ENCODE assay signal across 1 cellular context in genomic region chr1:15290382-15290781, GRCh38.
TF ChIP-seq lines count a peak whose summit lies in the region.

No MANE protein-coding gene starts in this region.

TF ChIP-seq in K562, 482 proteins besides CTCF, POLR2A, EP300 and RAD21 (continued from another document):
- TF ChIP-seq ZNF318 (IDR thresholded peaks at IDR 0.05; ENCODE audit: borderline replicate concordance in 1 of 2, low read depth in 1 of 2) (0 out of 4 replicates have a peak, but pooled peaks of 1 of the 2 experiments have one; percentile 28), SIN3B (IDR thresholded peaks at IDR 0.05; ENCODE audit: low read depth) (no peak), CSDE1 (IDR thresholded peaks at IDR 0.05) (no peak), NFE2 (IDR thresholded peaks at IDR 0.05; ENCODE audit: low read depth) (peak; percentile 90), JUND (IDR thresholded peaks at IDR 0.05; ENCODE audit: borderline replicate concordance, low read depth, low read length) (peak; percentile 45; the same call in 1 of the 2 replicates), JUND (tag; IDR thresholded peaks at IDR 0.05; ENCODE audit: borderline replicate concordance, low read depth, low read length) (no peak), ATF1 (CRISPR knock-in tag; IDR thresholded peaks at IDR 0.05) (no peak), ATF1 (tag; IDR thresholded peaks at IDR 0.05) (peak; percentile 62), MAFF (IDR thresholded peaks at IDR 0.05; ENCODE audit: low read length) (peak; percentile 44; the same call in 1 of the 2 replicates), DPF2 (IDR thresholded peaks at IDR 0.05) (peak; percentile 49), EGR1 (conservative IDR thresholded peaks at IDR 0.05) (peak; percentile 85), SMARCA4 (IDR thresholded peaks at IDR 0.05) (peak; percentile 48; the same call in 1 of the 2 replicates), GABPA (tag; conservative IDR thresholded peaks at IDR 0.05; ENCODE audit: low read depth) (peak; percentile 47)
- TF ChIP-seq, protein P1, sequence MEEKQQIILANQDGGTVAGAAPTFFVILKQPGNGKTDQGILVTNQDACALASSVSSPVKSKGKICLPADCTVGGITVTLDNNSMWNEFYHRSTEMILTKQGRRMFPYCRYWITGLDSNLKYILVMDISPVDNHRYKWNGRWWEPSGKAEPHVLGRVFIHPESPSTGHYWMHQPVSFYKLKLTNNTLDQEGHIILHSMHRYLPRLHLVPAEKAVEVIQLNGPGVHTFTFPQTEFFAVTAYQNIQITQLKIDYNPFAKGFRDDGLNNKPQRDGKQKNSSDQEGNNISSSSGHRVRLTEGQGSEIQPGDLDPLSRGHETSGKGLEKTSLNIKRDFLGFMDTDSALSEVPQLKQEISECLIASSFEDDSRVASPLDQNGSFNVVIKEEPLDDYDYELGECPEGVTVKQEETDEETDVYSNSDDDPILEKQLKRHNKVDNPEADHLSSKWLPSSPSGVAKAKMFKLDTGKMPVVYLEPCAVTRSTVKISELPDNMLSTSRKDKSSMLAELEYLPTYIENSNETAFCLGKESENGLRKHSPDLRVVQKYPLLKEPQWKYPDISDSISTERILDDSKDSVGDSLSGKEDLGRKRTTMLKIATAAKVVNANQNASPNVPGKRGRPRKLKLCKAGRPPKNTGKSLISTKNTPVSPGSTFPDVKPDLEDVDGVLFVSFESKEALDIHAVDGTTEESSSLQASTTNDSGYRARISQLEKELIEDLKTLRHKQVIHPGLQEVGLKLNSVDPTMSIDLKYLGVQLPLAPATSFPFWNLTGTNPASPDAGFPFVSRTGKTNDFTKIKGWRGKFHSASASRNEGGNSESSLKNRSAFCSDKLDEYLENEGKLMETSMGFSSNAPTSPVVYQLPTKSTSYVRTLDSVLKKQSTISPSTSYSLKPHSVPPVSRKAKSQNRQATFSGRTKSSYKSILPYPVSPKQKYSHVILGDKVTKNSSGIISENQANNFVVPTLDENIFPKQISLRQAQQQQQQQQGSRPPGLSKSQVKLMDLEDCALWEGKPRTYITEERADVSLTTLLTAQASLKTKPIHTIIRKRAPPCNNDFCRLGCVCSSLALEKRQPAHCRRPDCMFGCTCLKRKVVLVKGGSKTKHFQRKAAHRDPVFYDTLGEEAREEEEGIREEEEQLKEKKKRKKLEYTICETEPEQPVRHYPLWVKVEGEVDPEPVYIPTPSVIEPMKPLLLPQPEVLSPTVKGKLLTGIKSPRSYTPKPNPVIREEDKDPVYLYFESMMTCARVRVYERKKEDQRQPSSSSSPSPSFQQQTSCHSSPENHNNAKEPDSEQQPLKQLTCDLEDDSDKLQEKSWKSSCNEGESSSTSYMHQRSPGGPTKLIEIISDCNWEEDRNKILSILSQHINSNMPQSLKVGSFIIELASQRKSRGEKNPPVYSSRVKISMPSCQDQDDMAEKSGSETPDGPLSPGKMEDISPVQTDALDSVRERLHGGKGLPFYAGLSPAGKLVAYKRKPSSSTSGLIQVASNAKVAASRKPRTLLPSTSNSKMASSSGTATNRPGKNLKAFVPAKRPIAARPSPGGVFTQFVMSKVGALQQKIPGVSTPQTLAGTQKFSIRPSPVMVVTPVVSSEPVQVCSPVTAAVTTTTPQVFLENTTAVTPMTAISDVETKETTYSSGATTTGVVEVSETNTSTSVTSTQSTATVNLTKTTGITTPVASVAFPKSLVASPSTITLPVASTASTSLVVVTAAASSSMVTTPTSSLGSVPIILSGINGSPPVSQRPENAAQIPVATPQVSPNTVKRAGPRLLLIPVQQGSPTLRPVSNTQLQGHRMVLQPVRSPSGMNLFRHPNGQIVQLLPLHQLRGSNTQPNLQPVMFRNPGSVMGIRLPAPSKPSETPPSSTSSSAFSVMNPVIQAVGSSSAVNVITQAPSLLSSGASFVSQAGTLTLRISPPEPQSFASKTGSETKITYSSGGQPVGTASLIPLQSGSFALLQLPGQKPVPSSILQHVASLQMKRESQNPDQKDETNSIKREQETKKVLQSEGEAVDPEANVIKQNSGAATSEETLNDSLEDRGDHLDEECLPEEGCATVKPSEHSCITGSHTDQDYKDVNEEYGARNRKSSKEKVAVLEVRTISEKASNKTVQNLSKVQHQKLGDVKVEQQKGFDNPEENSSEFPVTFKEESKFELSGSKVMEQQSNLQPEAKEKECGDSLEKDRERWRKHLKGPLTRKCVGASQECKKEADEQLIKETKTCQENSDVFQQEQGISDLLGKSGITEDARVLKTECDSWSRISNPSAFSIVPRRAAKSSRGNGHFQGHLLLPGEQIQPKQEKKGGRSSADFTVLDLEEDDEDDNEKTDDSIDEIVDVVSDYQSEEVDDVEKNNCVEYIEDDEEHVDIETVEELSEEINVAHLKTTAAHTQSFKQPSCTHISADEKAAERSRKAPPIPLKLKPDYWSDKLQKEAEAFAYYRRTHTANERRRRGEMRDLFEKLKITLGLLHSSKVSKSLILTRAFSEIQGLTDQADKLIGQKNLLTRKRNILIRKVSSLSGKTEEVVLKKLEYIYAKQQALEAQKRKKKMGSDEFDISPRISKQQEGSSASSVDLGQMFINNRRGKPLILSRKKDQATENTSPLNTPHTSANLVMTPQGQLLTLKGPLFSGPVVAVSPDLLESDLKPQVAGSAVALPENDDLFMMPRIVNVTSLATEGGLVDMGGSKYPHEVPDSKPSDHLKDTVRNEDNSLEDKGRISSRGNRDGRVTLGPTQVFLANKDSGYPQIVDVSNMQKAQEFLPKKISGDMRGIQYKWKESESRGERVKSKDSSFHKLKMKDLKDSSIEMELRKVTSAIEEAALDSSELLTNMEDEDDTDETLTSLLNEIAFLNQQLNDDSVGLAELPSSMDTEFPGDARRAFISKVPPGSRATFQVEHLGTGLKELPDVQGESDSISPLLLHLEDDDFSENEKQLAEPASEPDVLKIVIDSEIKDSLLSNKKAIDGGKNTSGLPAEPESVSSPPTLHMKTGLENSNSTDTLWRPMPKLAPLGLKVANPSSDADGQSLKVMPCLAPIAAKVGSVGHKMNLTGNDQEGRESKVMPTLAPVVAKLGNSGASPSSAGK (IDR thresholded peaks at IDR 0.05) = peak; percentile 38; the same call in 1 of the 2 replicates
TF ChIP-seq in K562: peak in this region for 34.
